ENCODE assay signal across 26 cellular contexts in the genomic region with DNA sequence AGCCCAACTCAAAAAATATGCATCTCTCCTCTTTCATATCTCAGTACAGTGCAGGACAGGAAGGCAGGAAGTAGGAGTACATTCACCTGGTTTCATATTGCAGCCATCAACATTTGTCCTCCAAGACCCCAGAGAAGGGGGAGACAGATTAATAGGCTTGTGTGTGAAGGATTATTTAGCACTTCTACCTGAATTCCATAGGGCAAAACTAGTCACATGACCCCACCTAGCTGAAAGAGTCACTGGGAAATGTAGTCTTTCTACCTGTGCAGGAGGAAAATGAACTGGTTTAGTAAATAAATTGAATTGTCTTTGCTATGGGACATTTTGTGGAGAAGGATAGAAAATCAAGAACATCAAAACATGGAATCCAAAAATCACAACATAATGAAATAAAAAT. TPM values are rescaled to one million over a fixed set of nuclear protein-coding genes. Genes with fewer than 3 reads are reported as not detected.
A peak's percentile ranks its signal among the peaks of the same experiment; 100 is the strongest.
DNase-seq lines count a peak whose midpoint lies in the region; ATAC-seq and TF ChIP-seq lines count a peak whose summit lies in the region.
"Had no signal": no experiment of that assay in that cellular context is flagged by ENCODE, and none has a peak within 500 bp of the region (broad histone marks: within the 10 kb centered on the region; RNA-seq: fewer than 3 reads in every experiment).

No MANE protein-coding gene starts in this region.

- no peaks in the 10 kb centered on the region for H3K27me3 ChIP-seq in CD4-positive, alpha-beta T cell (ENCODE audit: control insufficient read depth, insufficient read depth, low read length)
- H3K27me3 ChIP-seq: MG63, testis had no signal

- no peaks in the 10 kb centered on the region for H3K9me3 Mint-ChIP-seq in CD4-positive, alpha-beta T cell
- H3K9me3 Mint-ChIP-seq: activated B cell treated with CpG ODN at 0.5 μM for 24 hours; activated CD4-positive, alpha-beta memory T cell treated with anti-CD3 and anti-CD28 coated beads for 36 hours; activated naive CD8-positive, alpha-beta T cell treated with anti-CD3 and anti-CD28 coated beads, Interleukin-2, amount 50 U/mL, for 24 hours; CD8-positive, alpha-beta memory T cell; IgD-negative memory B cell had no signal

- CTCF ChIA-PET in CD4-positive, alpha-beta T cell (lab: Charles Lee): interaction anchor here (1.5 kb wide), 1 partner anchor 64 kb away, joined by 7 read pairs; no protein-coding TSS in a partner anchor

- peaks cover under 1% of the 10 kb centered on the region for H3K27me3 Mint-ChIP-seq in CD4-positive, alpha-beta T cell

- H3K4me3 ChIP-seq in GM12865 (ENCODE audit: low read depth, low read length): no peak overlapping the region
- no peak overlapping the region for H3K4me3 ChIP-seq in epithelial cell of esophagus (ENCODE audit: low read length)
- H3K4me3 ChIP-seq: lung, MG63, SK-N-MC, smooth muscle cell, testis had no signal

- H3K27ac ChIP-seq in CD4-positive, alpha-beta T cell (ENCODE audit: low read depth, low read length): no peak overlapping the region
- H3K27ac ChIP-seq: testis had no signal

- H3K4me3 Mint-ChIP-seq in CD4-positive, alpha-beta T cell: no peak overlapping the region
- H3K4me3 Mint-ChIP-seq: activated B cell treated with CpG ODN at 0.5 μM for 24 hours; activated CD4-positive, alpha-beta memory T cell treated with anti-CD3 and anti-CD28 coated beads for 36 hours; activated naive CD8-positive, alpha-beta T cell treated with anti-CD3 and anti-CD28 coated beads, Interleukin-2, amount 50 U/mL, for 24 hours; CD8-positive, alpha-beta memory T cell; IgD-negative memory B cell had no signal

- no peak for TF ChIP-seq CTCF in CD4-positive, alpha-beta T cell (IDR thresholded peaks at IDR 0.05)
- TF ChIP-seq CTCF in GM12865 (IDR thresholded peaks at IDR 0.05; ENCODE audit: insufficient read depth, low read depth, low read length, missing control alignments): no peak
- no peak for TF ChIP-seq CTCF in epithelial cell of esophagus (IDR thresholded peaks at IDR 0.05; ENCODE audit: insufficient read depth, low read depth, low read length, missing control alignments)

- no peaks in the 10 kb centered on the region for H3K36me3 Mint-ChIP-seq in CD4-positive, alpha-beta T cell (ENCODE audit: low read depth)
- H3K36me3 Mint-ChIP-seq: activated CD4-positive, alpha-beta memory T cell treated with anti-CD3 and anti-CD28 coated beads for 36 hours; CD8-positive, alpha-beta memory T cell; IgD-negative memory B cell had no signal

- peak; percentile 41 for ATAC-seq in CD4-positive, alpha-beta T cell (ENCODE audit: poor library complexity)
- no peak for ATAC-seq in Right ventricle myocardium inferior
- no peak for ATAC-seq in HG02852 (IDR thresholded peaks at IDR 0.05; ENCODE audit: unreplicated experiment)
- ATAC-seq: activated naive CD8-positive, alpha-beta T cell treated with anti-CD3 and anti-CD28 coated beads, Interleukin-2, amount 50 U/mL, for 24 hours had no signal

- H3K27ac Mint-ChIP-seq in CD4-positive, alpha-beta T cell: no peak overlapping the region
- H3K27ac Mint-ChIP-seq: activated B cell treated with CpG ODN at 0.5 μM for 24 hours; activated CD4-positive, alpha-beta memory T cell treated with anti-CD3 and anti-CD28 coated beads for 36 hours; activated naive CD8-positive, alpha-beta T cell treated with anti-CD3 and anti-CD28 coated beads, Interleukin-2, amount 50 U/mL, for 24 hours; CD8-positive, alpha-beta memory T cell; IgD-negative memory B cell had no signal

- H3K9me3 ChIP-seq in CD4-positive, alpha-beta T cell (ENCODE audit: control insufficient read depth, low read length): no peaks in the 10 kb centered on the region
- H3K9me3 ChIP-seq: MG63, testis had no signal

- no peaks in the 10 kb centered on the region for H3K4me1 Mint-ChIP-seq in CD4-positive, alpha-beta T cell (ENCODE audit: low read depth)
- H3K4me1 Mint-ChIP-seq: activated B cell treated with CpG ODN at 0.5 μM for 24 hours; activated naive CD8-positive, alpha-beta T cell treated with anti-CD3 and anti-CD28 coated beads, Interleukin-2, amount 50 U/mL, for 24 hours; CD8-positive, alpha-beta memory T cell had no signal

- POLR2A ChIA-PET in CD4-positive, alpha-beta T cell (lab: Charles Lee): no interaction called here

- no peak for DNase-seq in CD4-positive, alpha-beta T cell
- peak; percentile 6 for DNase-seq in GM12865 (ENCODE audit: low read depth)
- peak; percentile 32 for DNase-seq in NCI-H526 treated with DMSO at 0.1 percent for 48 hours (lab: John Stamatoyannopoulos, UW)
- peak; percentile 31 for DNase-seq in epithelial cell of esophagus (ENCODE audit: low read depth)
- no peak for DNase-seq in hepatic stellate cell (ENCODE audit: low spot score)
- no peak for DNase-seq in Right ventricle myocardium inferior (ENCODE audit: missing footprints)
- DNase-seq: activated B cell treated with CpG ODN at 0.5 μM for 24 hours; activated CD4-positive, alpha-beta memory T cell treated with anti-CD3 and anti-CD28 coated beads for 36 hours; activated effector memory CD4-positive, alpha-beta T cell treated with anti-CD3 and anti-CD28 coated beads, Interleukin-2, amount 50 U/mL, for 16 hours; activated naive CD8-positive, alpha-beta T cell treated with anti-CD3 and anti-CD28 coated beads, Interleukin-2, amount 50 U/mL, for 24 hours; CD8-positive, alpha-beta memory T cell; DMS79 treated with DMSO at 0.1 percent for 48 hours; effector CD4-positive, alpha-beta T cell; hippocampal formation; islet precursor cell; MG63; NCI-H1436 treated with DMSO at 0.1 percent for 48 hours; stimulated activated CD4-positive, alpha-beta T cell treated with anti-CD3 and anti-CD28 coated beads, Interleukin-2, amount 100 ng/mL, for 48 hours; stimulated activated naive CD4-positive, alpha-beta T cell; T-helper 9 cell; testis had no signal

- intact Hi-C loops in CD4-positive, alpha-beta T cell (cut with DNase I, micrococcal nuclease): no loop called here
- intact Hi-C loops in Right ventricle myocardium inferior (cut with DNase I): no loop called here

RNA-seq across cellular contexts. Expression of gene TRIM33, which starts 13.9 kb away (rescaled TPM):
- total RNA-seq in CD4-positive, alpha-beta T cell: 10 to 100 TPM; 42.6 to 45.0 TPM
- 14.5 TPM for total RNA-seq in Right ventricle myocardium inferior

RNA-seq across cellular contexts. Expression of gene BCAS2, which starts 56.5 kb away (rescaled TPM):
- 100 to 1,000 TPM; 109 to 111 TPM for total RNA-seq in CD4-positive, alpha-beta T cell
- total RNA-seq in Right ventricle myocardium inferior: 28.4 TPM

Comparison
In these comparisons a context has a peak if more than half of its experiments do, and no peak if none do; other contexts are left out.
1. DNase-seq: peak in GM12865 (single experiment), NCI-H526 treated with DMSO at 0.1 percent for 48 hours (single experiment) and epithelial cell of esophagus (single experiment); none in CD4-positive, alpha-beta T cell (0 of 10), hepatic stellate cell (single experiment) and Right ventricle myocardium inferior (single experiment).